22 cellular contexts compared by ENCODE assay signal in the genomic region with DNA sequence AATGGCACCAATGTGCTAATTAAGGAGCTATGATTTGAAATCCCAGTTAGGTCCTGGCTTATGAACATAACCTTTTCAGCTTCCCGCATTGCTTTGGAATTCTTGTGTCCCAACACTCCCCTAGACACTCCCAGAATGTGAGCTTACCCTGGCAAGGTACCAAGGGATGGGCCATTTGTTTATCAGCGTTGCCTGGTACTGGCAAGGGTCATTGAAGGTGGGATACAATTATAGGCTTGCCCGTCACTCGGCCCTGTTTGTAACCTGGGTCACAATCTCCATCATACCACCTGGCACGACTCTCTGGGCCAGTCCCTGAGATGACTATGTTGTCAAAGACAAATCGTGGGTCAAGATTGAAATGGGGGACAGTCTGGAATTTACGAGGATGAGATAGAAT. TPM values are rescaled to one million over a fixed set of nuclear protein-coding genes. Genes with fewer than 3 reads are reported as not detected.
DNase-seq lines count a peak whose midpoint lies in the region; ATAC-seq and TF ChIP-seq lines count a peak whose summit lies in the region.
"Had no signal": no experiment of that assay in that cellular context is flagged by ENCODE, and none has a peak within 500 bp of the region (broad histone marks: within the 10 kb centered on the region; RNA-seq: fewer than 3 reads in every experiment).

No MANE protein-coding gene starts in this region.

- DNase-seq in MCF 10A (ENCODE audit: unreplicated experiment) (peak; percentile 22), mammary epithelial cell (no peak), right atrium auricular region (ENCODE audit: low spot score) (peak; percentile 67), sciatic nerve (ENCODE audit: low spot score) (no peak), globus pallidus (ENCODE audit: low spot score) (no peak), germinal center (ENCODE audit: low spot score) (no peak), DMS153 treated with DMSO at 0.1 percent for 48 hours (lab: John Stamatoyannopoulos, UW; ENCODE audit: unreplicated experiment) (no peak)
- DNase-seq: BE2C; CD4-positive, CD25-positive, alpha-beta regulatory T cell; COR-L47; DMS 273 treated with DMSO at 0.1 percent for 48 hours; GDM1; NCI-H1105 treated with DMSO at 0.1 percent for 48 hours; NCI-H1694 treated with DMSO at 0.1 percent for 48 hours; NCI-H2107; NCI-H510A; NCI-H82 had no signal

- H3K4me3 ChIP-seq in mammary epithelial cell (replicated peaks in 1 of 3; ENCODE audit: insufficient read depth in 1 of 3, low read depth in 2 of 3, low read length in 3 of 3) (no peak overlapping the region), right atrium auricular region (no peak overlapping the region)
- H3K4me3 ChIP-seq: K562, PC-9, SJSA1 had no signal

- ATAC-seq in sciatic nerve (peak; percentile 58), GM21367 (IDR thresholded peaks at IDR 0.05; ENCODE audit: unreplicated experiment) (no peak)
- ATAC-seq: K562 had no signal

- H3K9me3 ChIP-seq in mammary epithelial cell (replicated peaks; ENCODE audit: insufficient read depth, low read length) (no peaks in the 10 kb centered on the region), right atrium auricular region (no peaks in the 10 kb centered on the region)
- H3K9me3 ChIP-seq: BE2C, SJSA1 had no signal

- H3K36me3 ChIP-seq in mammary epithelial cell (ENCODE audit: insufficient read depth, low read length), result no peaks in the 10 kb centered on the region
- H3K36me3 ChIP-seq in right atrium auricular region, result peaks cover 22% of the 10 kb centered on the region
- H3K36me3 ChIP-seq: BE2C, SJSA1 had no signal

- no peaks in the 10 kb centered on the region for H4K20me1 ChIP-seq in mammary epithelial cell (ENCODE audit: insufficient read depth, low read length)

- peaks cover 10% of the 10 kb centered on the region for H3K4me1 ChIP-seq in mammary epithelial cell (ENCODE audit: insufficient read depth, low read length)
- peaks cover 0 to 28% of the 10 kb centered on the region in 2 donors for H3K4me1 ChIP-seq in right atrium auricular region
- H3K4me1 ChIP-seq: BE2C, SJSA1 had no signal

- no peak overlapping the region for H2AFZ ChIP-seq in mammary epithelial cell (ENCODE audit: low read depth, low read length)
- H2AFZ ChIP-seq: PC-9 had no signal

- in situ Hi-C loops in mammary epithelial cell (cut with MboI; ENCODE audit: low sequenced_read_pairs in 2 of 2), result no loop called here

- H3K27me3 ChIP-seq in mammary epithelial cell (ENCODE audit: insufficient read depth, low read length) (no peaks in the 10 kb centered on the region), right atrium auricular region (no peaks in the 10 kb centered on the region)
- H3K27me3 ChIP-seq: BE2C, SJSA1 had no signal

- no peak overlapping the region for H3K9ac ChIP-seq in mammary epithelial cell (ENCODE audit: insufficient read depth, low read length)

- WGBS in mammary epithelial cell (ENCODE audit: low coverage, missing lambda C conversion rate), result 79% methylated on average over 7 of the region's 7 CpGs

- CTCF ChIA-PET in MCF 10A (lab: Yijun Ruan, JAX), result interaction anchor here (0.6 kb wide), 1 partner anchor 81 kb away, joined by 3 read pairs; no protein-coding TSS in a partner anchor
- CTCF ChIA-PET in mammary epithelial cell (lab: Charles Lee; ENCODE audit: low non-redundant PET), result no interaction called here

- no peaks in the 10 kb centered on the region for H3K9me3 Mint-ChIP-seq in MCF 10A (ENCODE audit: unreplicated experiment)
- H3K9me3 Mint-ChIP-seq: CD4-positive, CD25-positive, alpha-beta regulatory T cell had no signal

- no peak overlapping the region for H3K4me2 ChIP-seq in mammary epithelial cell (ENCODE audit: insufficient read depth, low read depth, low read length)
- H3K4me2 ChIP-seq: PC-9 had no signal

- H3K36me3 Mint-ChIP-seq in MCF 10A (ENCODE audit: insufficient read depth, unreplicated experiment), result no peaks in the 10 kb centered on the region
- H3K36me3 Mint-ChIP-seq: CD4-positive, CD25-positive, alpha-beta regulatory T cell had no signal

- H3K79me2 ChIP-seq in mammary epithelial cell (ENCODE audit: insufficient read depth, low read length), result no peaks in the 10 kb centered on the region

- TF ChIP-seq CTCF in MCF 10A (IDR thresholded peaks at IDR 0.05; ENCODE audit: unreplicated experiment) (no peak), mammary epithelial cell (conservative IDR thresholded peaks at IDR 0.05 in 1 of 2, IDR thresholded peaks at IDR 0.05 in 1 of 2; ENCODE audit: extremely low read depth in 1 of 2, insufficient read depth in 1 of 2, low read depth in 1 of 2, low read length in 2 of 2) (no peak), right atrium auricular region (IDR thresholded peaks at IDR 0.05) (no peak)

- no peak overlapping the region for H3K27ac Mint-ChIP-seq in MCF 10A (ENCODE audit: low read depth, unreplicated experiment)
- H3K27ac Mint-ChIP-seq: CD4-positive, CD25-positive, alpha-beta regulatory T cell had no signal

- dilution Hi-C loops in mammary epithelial cell (cut with HindIII; ENCODE audit: low sequenced_read_pairs), result no loop called here

- BruUV-seq in MCF 10A (replicated peaks; lab: Mats Ljungman, UMichigan), result no TSS peak
- no TSS peak for BruUV-seq in mammary epithelial cell (replicated peaks; lab: Mats Ljungman, UMichigan)

- intact Hi-C loops in MCF 10A (cut with micrococcal nuclease) (no loop called here), mammary epithelial cell (cut with micrococcal nuclease) (no loop called here), sciatic nerve (cut with DNase I) (no loop called here)

- H3K4me1 Mint-ChIP-seq in MCF 10A (ENCODE audit: insufficient read depth, unreplicated experiment), result peaks cover 14% of the 10 kb centered on the region

- H3K27me3 Mint-ChIP-seq in MCF 10A (ENCODE audit: insufficient read depth, unreplicated experiment), result peaks cover 28% of the 10 kb centered on the region

- no peak overlapping the region for H3K4me3 Mint-ChIP-seq in MCF 10A (ENCODE audit: unreplicated experiment)
- H3K4me3 Mint-ChIP-seq: CD4-positive, CD25-positive, alpha-beta regulatory T cell had no signal

- POLR2A ChIA-PET in MCF 10A (lab: Yijun Ruan, JAX), result interaction anchor here (1.1 kb wide), 1 partner anchor 17 kb away, joined by 3 read pairs; no protein-coding TSS in a partner anchor

- H3K27ac ChIP-seq in mammary epithelial cell (ENCODE audit: insufficient read depth, low read depth, low read length), result no peak overlapping the region
- peak overlapping the region; percentile 83 to 92 for H3K27ac ChIP-seq in right atrium auricular region
- H3K27ac ChIP-seq: PC-9, SJSA1 had no signal

RNA-seq across cellular contexts. Expression of a gene that starts 5.3 kb away (rescaled TPM):
- total RNA-seq in MCF 10A (2022) (not detected in 2 replicates), mammary epithelial cell (not detected), right atrium auricular region (1,000 to 10,000 TPM; 1,021 to 1,621 TPM), sciatic nerve (not detected)
- polyA plus RNA-seq in mammary epithelial cell, result not detected
- polyA minus RNA-seq in mammary epithelial cell, result not detected
- total RNA-seq: CD4-positive, CD25-positive, alpha-beta regulatory T cell; H4; PC-9; SJSA1 had no signal
- polyA plus RNA-seq: CD4-positive, CD25-positive, alpha-beta regulatory T cell; K562 had no signal

RNA-seq across cellular contexts. Expression of a gene that starts 44.3 kb away (rescaled TPM):
- total RNA-seq in MCF 10A (2022), result 0.88 and 1.2 TPM in 2 replicates
- 1 to 10 TPM in 1 of 2 donors, under 1 TPM in 1; 0.17 to 3.4 TPM for total RNA-seq in mammary epithelial cell
- 3.1 TPM for polyA plus RNA-seq in mammary epithelial cell
- polyA minus RNA-seq in mammary epithelial cell, result not detected
- 1 to 10 TPM; 1.7 to 2.2 TPM for total RNA-seq in right atrium auricular region
- 0.13 TPM for total RNA-seq in sciatic nerve

Comparison
In these comparisons a context has a peak if more than half of its experiments do, and no peak if none do; other contexts are left out.
1. DNase-seq: peak in MCF 10A (single experiment) and right atrium auricular region (single experiment); none in mammary epithelial cell (single experiment), sciatic nerve (single experiment), globus pallidus (single experiment), germinal center (single experiment) and DMS153 treated with DMSO at 0.1 percent for 48 hours (single experiment).
2. RNA of a gene that starts 5.3 kb away (total RNA-seq): 1,021 to 1,621 TPM in right atrium auricular region; not detected in MCF 10A, not detected in mammary epithelial cell and not detected in sciatic nerve (single experiment); every median in the first group is over 1,000 times any median in the second.